In genomic region chr2:37084797-37085196, GRCh38 we compare ENCODE assay signal across 8 cellular contexts. TPM values are rescaled to one million over a fixed set of nuclear protein-coding genes. Genes with fewer than 3 reads are reported as not detected.
DNase-seq lines count a peak whose midpoint lies in the region; ATAC-seq and TF ChIP-seq lines count a peak whose summit lies in the region.

No MANE protein-coding gene starts in this region.

- H3K4me3 ChIP-seq in DOHH2 (ENCODE audit: low read length) (peak overlapping the region; percentile 85), PC-3 (ENCODE audit: low read length) (peak overlapping the region; percentile 84), fibroblast of mammary gland (ENCODE audit: control insufficient read depth, low read depth, low read length) (peak overlapping the region; percentile 94), sigmoid colon (peak overlapping the region; percentile 68 to 92 (median 84))

- TF ChIP-seq CTCF in DOHH2 (IDR thresholded peaks at IDR 0.05; ENCODE audit: low read depth, low read length, poor library complexity, severe bottlenecking) = no peak
- TF ChIP-seq CTCF in PC-3 (conservative IDR thresholded peaks at IDR 0.05; ENCODE audit: low read depth, low read length) = no peak
- no peak for TF ChIP-seq CTCF in fibroblast of mammary gland (conservative IDR thresholded peaks at IDR 0.05; ENCODE audit: control insufficient read depth, insufficient read depth, low read depth, low read length)
- no peak for TF ChIP-seq CTCF in sigmoid colon (IDR thresholded peaks at IDR 0.05)

- H3K79me2 ChIP-seq in DOHH2 (ENCODE audit: control insufficient read depth, low read length) (peaks cover 39% of the 10 kb centered on the region), PC-3 (ENCODE audit: low read length) (peaks cover 32% of the 10 kb centered on the region)

- TF ChIP-seq EP300 in sigmoid colon (IDR thresholded peaks at IDR 0.05) = no peak

- POLR2A ChIA-PET in PC-3 (lab: Charles Lee; ENCODE audit: unreplicated experiment) = interaction anchor here (0.5 kb wide), 1 partner anchor 1682 kb away, joined by 3 read pairs; no protein-coding TSS in a partner anchor

- ATAC-seq in PC-3 = no peak

- no peak overlapping the region for H3K27ac ChIP-seq in DOHH2 (ENCODE audit: low read depth, low read length)
- no peak overlapping the region for H3K27ac ChIP-seq in PC-3 (ENCODE audit: low read length)
- peak overlapping the region; percentile 80 to 83 (median 82) for H3K27ac ChIP-seq in sigmoid colon

- H3K4me2 ChIP-seq in DOHH2 (ENCODE audit: low read length) = peak overlapping the region; percentile 71
- peak overlapping the region; percentile 95 for H3K4me2 ChIP-seq in PC-3 (ENCODE audit: low read length)

- peaks cover 23% of the 10 kb centered on the region for H3K36me3 ChIP-seq in DOHH2 (ENCODE audit: control insufficient read depth, low read length)
- H3K36me3 ChIP-seq in PC-3 (ENCODE audit: low read depth, low read length) = peaks cover 9% of the 10 kb centered on the region; the same call in 1 of the 2 replicates
- peaks cover 2 to 29% (median 8%) of the 10 kb centered on the region in 4 donors for H3K36me3 ChIP-seq in sigmoid colon

- H3K9ac ChIP-seq in PC-3 (ENCODE audit: low read length) = peak overlapping the region; percentile 83

- CTCF ChIA-PET in PC-3 (lab: Charles Lee) = interaction anchor here (0.7 kb wide), 1 partner anchor 806 kb away, joined by 3 read pairs; no protein-coding TSS in a partner anchor

- TSS peak; percentile 73 for BruUV-seq in PC-3 (replicated peaks; lab: Mats Ljungman, UMichigan)

- H4K20me1 ChIP-seq in DOHH2 (ENCODE audit: control insufficient read depth, insufficient read depth, low read depth, low read length) = no peaks in the 10 kb centered on the region
- no peaks in the 10 kb centered on the region for H4K20me1 ChIP-seq in PC-3 (ENCODE audit: low read length)

- DNase-seq in PC-3 (peak; percentile 4), fibroblast of mammary gland (ENCODE audit: low read depth) (no peak), sigmoid colon (no peak), NCI-H2081 (lab: John Stamatoyannopoulos, UW) (no peak), NCI-H128 (lab: John Stamatoyannopoulos, UW; ENCODE audit: unreplicated experiment) (no peak), NCI-H510A (lab: John Stamatoyannopoulos, UW) (no peak), SHP77 (lab: John Stamatoyannopoulos, UW) (no peak)

- WGBS in sigmoid colon, 2 donors = 1 to 3% methylated on average over 10 of the region's 10 CpGs

- H3K27me3 ChIP-seq in DOHH2 (ENCODE audit: control insufficient read depth, low read length) = no peaks in the 10 kb centered on the region
- no peaks in the 10 kb centered on the region for H3K27me3 ChIP-seq in PC-3 (ENCODE audit: low read length)
- no peaks in the 10 kb centered on the region for H3K27me3 ChIP-seq in sigmoid colon

- H3F3A ChIP-seq in DOHH2 (ENCODE audit: control insufficient read depth, insufficient read depth) = peaks cover 12% of the 10 kb centered on the region
- H3F3A ChIP-seq in PC-3 (ENCODE audit: low read length, unreplicated experiment) = peaks cover 5% of the 10 kb centered on the region

- intact Hi-C loops in PC-3 (cut with micrococcal nuclease) = no loop called here
- intact Hi-C loops in sigmoid colon (cut with DNase I) = loop anchor here (10.0 kb wide), 1 partner anchor 150 kb away; the partner anchor contains the start of genes CEBPZ and NDUFAF7

- TF ChIP-seq POLR2A in sigmoid colon (IDR thresholded peaks at IDR 0.05) = no peak

- H3K9me3 ChIP-seq in DOHH2 (ENCODE audit: control insufficient read depth, insufficient read depth, low read length) (no peaks in the 10 kb centered on the region), PC-3 (ENCODE audit: low read length) (no peaks in the 10 kb centered on the region), sigmoid colon (no peaks in the 10 kb centered on the region)

- H3K4me1 ChIP-seq in DOHH2 (ENCODE audit: control insufficient read depth, low read length) = peaks cover 45% of the 10 kb centered on the region
- peaks cover 29% of the 10 kb centered on the region for H3K4me1 ChIP-seq in PC-3 (ENCODE audit: insufficient read depth, low read length)
- H3K4me1 ChIP-seq in sigmoid colon = peaks cover 0 to 25% (median 20%) of the 10 kb centered on the region in 4 donors

- peak overlapping the region; percentile 99 for H2AFZ ChIP-seq in PC-3 (ENCODE audit: low read length)

- H3K9me2 ChIP-seq in DOHH2 (replicated peaks; ENCODE audit: control insufficient read depth, low read length) = no peaks in the 10 kb centered on the region
- no peaks in the 10 kb centered on the region for H3K9me2 ChIP-seq in PC-3 (replicated peaks; ENCODE audit: low read length)

RNA-seq across cellular contexts. Expression of gene GPATCH11, which starts 0.5 kb away (rescaled TPM):
- total RNA-seq in PC-3 (2014; rRNA removed) (4.5 and 5.2 TPM in 2 replicates), sigmoid colon (10 to 100 TPM in 2 of 4 donors, 1 to 10 TPM in 2; 4.7 to 11.8 (median 7.8) TPM)
- polyA plus RNA-seq in sigmoid colon = 1 to 10 TPM; 3.7 to 6.2 (median 4.8) TPM

RNA-seq across cellular contexts. Expression of gene HEATR5B, which starts 0.6 kb away (rescaled TPM):
- total RNA-seq in PC-3 (2014; rRNA removed) (10.0 and 13.0 TPM in 2 replicates), sigmoid colon (10 to 100 TPM; 16.6 to 24.7 (median 22.2) TPM)
- polyA plus RNA-seq in sigmoid colon = 1 to 10 TPM; 3.0 to 8.7 (median 3.7) TPM

Comparison
In these comparisons a context has a peak if more than half of its experiments do, and no peak if none do; other contexts are left out.
1. H3K27ac ChIP-seq: peak in sigmoid colon (4 of 4); none in DOHH2 (single experiment) and PC-3 (single experiment).
2. Peak in every context shown above with its lines, with median percentiles within 50 percentile points of each other: H3K4me3 ChIP-seq.